8 cellular contexts compared by ENCODE assay signal in genomic region chr16:32932240-32933040, GRCh38.
DNase-seq lines count a peak whose midpoint lies in the region; ATAC-seq and TF ChIP-seq lines count a peak whose summit lies in the region.
"Not testable (repeated sequence)": the region's sequence is repeated elsewhere in the genome, so short reads cannot be mapped to it uniquely, and the experiment has no call there.

No MANE protein-coding gene starts in this region.

- CTCF ChIA-PET in activated CD8-positive, alpha-beta T cell treated with anti-CD3 and anti-CD28 coated beads, Interleukin-2, amount 10 ng/mL, durations not matched to agents 7 days and 5 days (lab: Charles Lee): not testable (repeated sequence)

- H3K27me3 ChIP-seq in DND-41 (ENCODE audit: insufficient read depth, low read length, poor library complexity); RWPE2 (ENCODE audit: insufficient read depth, poor library complexity, severe bottlenecking); aorta (ENCODE audit: control insufficient read depth in 1 of 2, insufficient read depth in 2 of 2, low read length in 1 of 2): not testable (repeated sequence)

- H3K4me3 ChIP-seq in DND-41 (ENCODE audit: low read depth in 1 of 2, low read length in 2 of 2); RWPE2 (ENCODE audit: severe bottlenecking); aorta (ENCODE audit: low read length in 2 of 2): not testable (repeated sequence)

- H3K27ac Mint-ChIP-seq in activated CD8-positive, alpha-beta T cell treated with anti-CD3 and anti-CD28 coated beads, Interleukin-2, amount 10 ng/mL, durations not matched to agents 7 days and 5 days: not testable (repeated sequence)

- not testable (repeated sequence) for H3K4me1 ChIP-seq in DND-41 (ENCODE audit: insufficient read depth, low read length); RWPE2 (ENCODE audit: insufficient read depth, poor library complexity, severe bottlenecking); aorta (ENCODE audit: control insufficient read depth in 1 of 2, insufficient read depth in 2 of 2, low read length in 2 of 2)

- H3K36me3 ChIP-seq in DND-41 (ENCODE audit: insufficient read depth, low read length); RWPE2 (ENCODE audit: low read depth); aorta (ENCODE audit: control insufficient read depth in 1 of 2, insufficient read depth in 2 of 2, low read length in 1 of 2): not testable (repeated sequence)

- intact Hi-C loops in aorta (cut with DNase I): not testable (repeated sequence)

- TF ChIP-seq CTCF in DND-41 (IDR thresholded peaks at IDR 0.05; ENCODE audit: borderline replicate concordance, extremely low read depth, low read length, poor library complexity, severe bottlenecking); RWPE2 (IDR thresholded peaks at IDR 0.05; ENCODE audit: poor library complexity, severe bottlenecking): not testable (repeated sequence)

- H3K27ac ChIP-seq in DND-41 (ENCODE audit: low read length); RWPE2 (ENCODE audit: poor library complexity, severe bottlenecking); aorta (ENCODE audit: low read depth in 1 of 2, low read length in 2 of 2): not testable (repeated sequence)

- POLR2A ChIA-PET in activated CD8-positive, alpha-beta T cell treated with anti-CD3 and anti-CD28 coated beads, Interleukin-2, amount 10 ng/mL, durations not matched to agents 7 days and 5 days (lab: Charles Lee): not testable (repeated sequence)

- not testable (repeated sequence) for H2AFZ ChIP-seq in DND-41 (ENCODE audit: low read depth, low read length)

- DNase-seq in DND-41 (peak; percentile 41), islet precursor cell (peak; percentile 22)
- DNase-seq in RWPE2 (ENCODE audit: low spot score); aorta: not testable (repeated sequence)
- DNase-seq in activated CD8-positive, alpha-beta T cell treated with anti-CD3 and anti-CD28 coated beads, Interleukin-2, amount 10 ng/mL, durations not matched to agents 7 days and 5 days: peak; percentile 20
- DNase-seq in stimulated activated CD4-positive, alpha-beta T cell treated with anti-CD3 and anti-CD28 coated beads, Interleukin-1b, Interleukin-23, amount 100 ng/mL, for 48 hours: peak; percentile 10

- H4K20me1 ChIP-seq in DND-41 (ENCODE audit: insufficient read depth, low read length): not testable (repeated sequence)

- 50 to 63% methylated on average over 13 to 16 of the region's 16 CpGs for WGBS in aorta, 2 donors

- not testable (repeated sequence) for H3K4me3 Mint-ChIP-seq in activated CD8-positive, alpha-beta T cell treated with anti-CD3 and anti-CD28 coated beads, Interleukin-2, amount 10 ng/mL, durations not matched to agents 7 days and 5 days

- not testable (repeated sequence) for H3K9ac ChIP-seq in DND-41 (ENCODE audit: low read depth, low read length)

- not testable (repeated sequence) for H3K4me2 ChIP-seq in DND-41 (ENCODE audit: insufficient read depth, low read length)

- H3K9me3 ChIP-seq in DND-41 (ENCODE audit: insufficient read depth, low read length, severe bottlenecking); RWPE2 (ENCODE audit: severe bottlenecking); aorta (ENCODE audit: control insufficient read depth, low read length): not testable (repeated sequence)

- ATAC-seq in DND-41 (ENCODE audit: insufficient read depth, low read depth) (peak; percentile 77), HG03378 (IDR thresholded peaks at IDR 0.05; ENCODE audit: unreplicated experiment) (peak; percentile 41), RWPE2 (ENCODE audit: low read depth) (0 out of 3 replicates have a peak, but pooled peaks have one; percentile 44), esophagus mucosa (peak; percentile 43), aorta (ENCODE audit: low FRiP score) (peak; percentile 38)
- ATAC-seq in activated CD8-positive, alpha-beta T cell treated with anti-CD3 and anti-CD28 coated beads, Interleukin-2, amount 10 ng/mL, durations not matched to agents 7 days and 5 days: not testable (repeated sequence)

- not testable (repeated sequence) for H3K79me2 ChIP-seq in DND-41 (ENCODE audit: insufficient read depth, low read length)

- not testable (repeated sequence) for H3K9me3 Mint-ChIP-seq in activated CD8-positive, alpha-beta T cell treated with anti-CD3 and anti-CD28 coated beads, Interleukin-2, amount 10 ng/mL, durations not matched to agents 7 days and 5 days (ENCODE audit: insufficient read depth)

- H3K36me3 Mint-ChIP-seq in activated CD8-positive, alpha-beta T cell treated with anti-CD3 and anti-CD28 coated beads, Interleukin-2, amount 10 ng/mL, durations not matched to agents 7 days and 5 days (ENCODE audit: low read depth): not testable (repeated sequence)

- H3K4me1 Mint-ChIP-seq in activated CD8-positive, alpha-beta T cell treated with anti-CD3 and anti-CD28 coated beads, Interleukin-2, amount 10 ng/mL, durations not matched to agents 7 days and 5 days (ENCODE audit: low read depth): not testable (repeated sequence)

- H3K27me3 Mint-ChIP-seq in activated CD8-positive, alpha-beta T cell treated with anti-CD3 and anti-CD28 coated beads, Interleukin-2, amount 10 ng/mL, durations not matched to agents 7 days and 5 days (ENCODE audit: low read depth): not testable (repeated sequence)
